25 cellular contexts compared by ENCODE assay signal in genomic region chr5:39109616-39110015, GRCh38. TPM values are rescaled to one million over a fixed set of nuclear protein-coding genes. Genes with fewer than 3 reads are reported as not detected.
DNase-seq lines count a peak whose midpoint lies in the region; ATAC-seq and TF ChIP-seq lines count a peak whose summit lies in the region.
"Had no signal": no experiment of that assay in that cellular context is flagged by ENCODE, and none has a peak within 500 bp of the region (broad histone marks: within the 10 kb centered on the region; RNA-seq: fewer than 3 reads in every experiment).

No MANE protein-coding gene starts in this region.

- TF ChIP-seq CTCF in natural killer cell (IDR thresholded peaks at IDR 0.05) = no peak
- no peak for TF ChIP-seq CTCF in endothelial cell (IDR thresholded peaks at IDR 0.05; ENCODE audit: unreplicated experiment)

- DNase-seq in natural killer cell = no peak
- DNase-seq in natural killer cell treated with Interleukin-12 subunit alpha and Interleukin-12 subunit beta and Interleukin-15 and Interleukin-18, amount 100 ng/mL, for 72 hours (ENCODE audit: low spot score) = no peak
- DNase-seq in midbrain (lab: John Stamatoyannopoulos, UW) = peak; percentile 71
- DNase-seq in endothelial cell (ENCODE audit: low spot score) = no peak
- DNase-seq in NCI-H2081 (lab: John Stamatoyannopoulos, UW) = no peak
- DNase-seq: activated B cell treated with CpG ODN at 0.5 μM for 24 hours; activated naive CD4-positive, alpha-beta T cell treated with anti-CD3 and anti-CD28 coated beads, Interleukin-2, amount 10 ng/mL, durations not matched to agents 7 days and 5 days; activated T-cell treated with anti-CD3 and anti-CD28 coated beads, Interleukin-2, amount 50 U/mL, for 24 hours; effector memory CD4-positive, alpha-beta T cell; esophagus squamous epithelium; gastrocnemius medialis; H9; mammary epithelial cell; MG63; NCI-H1436 treated with DMSO at 0.1 percent for 48 hours; NCI-H526 treated with DMSO at 0.1 percent for 48 hours; right cardiac atrium; SK-N-SH; stomach; T1000; upper lobe of left lung had no signal

- H3K27me3 Mint-ChIP-seq in natural killer cell (ENCODE audit: low read depth in 2 of 2) (no peaks in the 10 kb centered on the region), endothelial cell (ENCODE audit: unreplicated experiment) (no peaks in the 10 kb centered on the region)
- H3K27me3 Mint-ChIP-seq in natural killer cell treated with Interleukin-12 subunit alpha and Interleukin-12 subunit beta and Interleukin-15 and Interleukin-18, amount 100 ng/mL, for 72 hours = no peaks in the 10 kb centered on the region
- H3K27me3 Mint-ChIP-seq: activated B cell treated with CpG ODN at 0.5 μM for 24 hours; activated naive CD4-positive, alpha-beta T cell treated with anti-CD3 and anti-CD28 coated beads, Interleukin-2, amount 10 ng/mL, durations not matched to agents 7 days and 5 days; activated T-cell treated with anti-CD3 and anti-CD28 coated beads, Interleukin-2, amount 50 U/mL, for 24 hours had no signal

- H3K27ac ChIP-seq in angular gyrus (ENCODE audit: low read depth, low read length) = peak overlapping the region; percentile 74
- H3K27ac ChIP-seq: C4-2B, esophagus squamous epithelium, gastrocnemius medialis, stomach, upper lobe of left lung had no signal

- no peak overlapping the region for H3K4me3 Mint-ChIP-seq in natural killer cell
- H3K4me3 Mint-ChIP-seq in natural killer cell treated with Interleukin-12 subunit alpha and Interleukin-12 subunit beta and Interleukin-15 and Interleukin-18, amount 100 ng/mL, for 72 hours = no peak overlapping the region
- H3K4me3 Mint-ChIP-seq in endothelial cell (ENCODE audit: unreplicated experiment) = no peak overlapping the region
- H3K4me3 Mint-ChIP-seq: activated B cell treated with CpG ODN at 0.5 μM for 24 hours; activated naive CD4-positive, alpha-beta T cell treated with anti-CD3 and anti-CD28 coated beads, Interleukin-2, amount 10 ng/mL, durations not matched to agents 7 days and 5 days; activated T-cell treated with anti-CD3 and anti-CD28 coated beads, Interleukin-2, amount 50 U/mL, for 24 hours; H9 had no signal

- H3K27ac Mint-ChIP-seq in natural killer cell (peak overlapping the region; percentile 14 to 32), endothelial cell (ENCODE audit: unreplicated experiment) (no peak overlapping the region)
- no peak overlapping the region for H3K27ac Mint-ChIP-seq in natural killer cell treated with Interleukin-12 subunit alpha and Interleukin-12 subunit beta and Interleukin-15 and Interleukin-18, amount 100 ng/mL, for 72 hours
- H3K27ac Mint-ChIP-seq: activated B cell treated with CpG ODN at 0.5 μM for 24 hours, H9 had no signal

- peaks cover 0 to 4% of the 10 kb centered on the region in 2 donors for H3K4me1 Mint-ChIP-seq in natural killer cell
- H3K4me1 Mint-ChIP-seq in natural killer cell treated with Interleukin-12 subunit alpha and Interleukin-12 subunit beta and Interleukin-15 and Interleukin-18, amount 100 ng/mL, for 72 hours (ENCODE audit: low read depth in 2 of 2) = no peaks in the 10 kb centered on the region
- H3K4me1 Mint-ChIP-seq in endothelial cell (ENCODE audit: unreplicated experiment) = no peaks in the 10 kb centered on the region
- H3K4me1 Mint-ChIP-seq: activated naive CD4-positive, alpha-beta T cell treated with anti-CD3 and anti-CD28 coated beads, Interleukin-2, amount 10 ng/mL, durations not matched to agents 7 days and 5 days; H9 had no signal

- intact Hi-C loops in natural killer cell (cut with micrococcal nuclease) = no loop called here

- H3K9me3 Mint-ChIP-seq in natural killer cell (no peaks in the 10 kb centered on the region), endothelial cell (ENCODE audit: unreplicated experiment) (no peaks in the 10 kb centered on the region)
- no peaks in the 10 kb centered on the region for H3K9me3 Mint-ChIP-seq in natural killer cell treated with Interleukin-12 subunit alpha and Interleukin-12 subunit beta and Interleukin-15 and Interleukin-18, amount 100 ng/mL, for 72 hours
- H3K9me3 Mint-ChIP-seq: activated B cell treated with CpG ODN at 0.5 μM for 24 hours; activated naive CD4-positive, alpha-beta T cell treated with anti-CD3 and anti-CD28 coated beads, Interleukin-2, amount 10 ng/mL, durations not matched to agents 7 days and 5 days; activated T-cell treated with anti-CD3 and anti-CD28 coated beads, Interleukin-2, amount 50 U/mL, for 24 hours; H9 had no signal

- peaks cover 19% of the 10 kb centered on the region for H3K36me3 Mint-ChIP-seq in natural killer cell
- no peaks in the 10 kb centered on the region for H3K36me3 Mint-ChIP-seq in natural killer cell treated with Interleukin-12 subunit alpha and Interleukin-12 subunit beta and Interleukin-15 and Interleukin-18, amount 100 ng/mL, for 72 hours
- H3K36me3 Mint-ChIP-seq in endothelial cell (ENCODE audit: low read depth, unreplicated experiment) = no peaks in the 10 kb centered on the region

- ATAC-seq in natural killer cell (no peak), HG02588 (IDR thresholded peaks at IDR 0.05; ENCODE audit: unreplicated experiment) (no peak), GM19324 (IDR thresholded peaks at IDR 0.05; ENCODE audit: low FRiP score, unreplicated experiment) (no peak)
- no peak for ATAC-seq in natural killer cell treated with Interleukin-12 subunit alpha and Interleukin-12 subunit beta and Interleukin-15 and Interleukin-18, amount 100 ng/mL, for 72 hours
- ATAC-seq: gastrocnemius medialis, right cardiac atrium had no signal

RNA-seq across cellular contexts. Expression of gene RICTOR, which starts 35.4 kb away (rescaled TPM):
- total RNA-seq in natural killer cell = 100 to 1,000 TPM; 103 to 105 (median 103) TPM
- total RNA-seq in natural killer cell treated with Interleukin-12 subunit alpha and Interleukin-12 subunit beta and Interleukin-15 and Interleukin-18, amount 100 ng/mL, for 72 hours = 10 to 100 TPM; 42.7 to 51.0 TPM
- 35.3 TPM for total RNA-seq in endothelial cell (ENCODE audit: unreplicated experiment)

Comparison
In these comparisons a context has a peak if more than half of its experiments do, and no peak if none do; other contexts are left out.
1. H3K27ac Mint-ChIP-seq: peak in natural killer cell (2 of 2); none in natural killer cell treated with Interleukin-12 subunit alpha and Interleukin-12 subunit beta and Interleukin-15 and Interleukin-18, amount 100 ng/mL, for 72 hours (0 of 2) and endothelial cell (single experiment).